In genomic region chr4:22482250-22483127, GRCh38 we compare ENCODE assay signal across 19 cellular contexts. TPM values are rescaled to one million over a fixed set of nuclear protein-coding genes. Genes with fewer than 3 reads are reported as not detected.
DNase-seq lines count a peak whose midpoint lies in the region; ATAC-seq and TF ChIP-seq lines count a peak whose summit lies in the region.
"Had no signal": no experiment of that assay in that cellular context is flagged by ENCODE, and none has a peak within 500 bp of the region (broad histone marks: within the 10 kb centered on the region; RNA-seq: fewer than 3 reads in every experiment).

No MANE protein-coding gene starts in this region.

- no peaks in the 10 kb centered on the region for H3K27me3 Mint-ChIP-seq in WTC11 (ENCODE audit: low read depth)
- H3K27me3 Mint-ChIP-seq: activated CD4-positive, alpha-beta T cell treated with anti-CD3 and anti-CD28 coated beads, Interleukin-2, amount 10 ng/mL, durations not matched to agents 7 days and 5 days; activated naive CD4-positive, alpha-beta T cell treated with anti-CD3 and anti-CD28 coated beads, Interleukin-2, amount 10 ng/mL, durations not matched to agents 7 days and 5 days had no signal

- CTCF ChIA-PET in WTC11 (lab: Charles Lee), result no interaction called here

- no peak for ATAC-seq in left cardiac atrium
- peak; percentile 80 for ATAC-seq in WTC11
- peak; percentile 29 for ATAC-seq in left lobe of liver
- ATAC-seq in upper lobe of right lung, result peak; percentile 14
- no peak for ATAC-seq in left lung

- intact Hi-C loops in left cardiac atrium (cut with DNase I), result no loop called here
- intact Hi-C loops in upper lobe of right lung (cut with DNase I), result no loop called here
- intact Hi-C loops in left lung (cut with DNase I), result no loop called here

- peaks cover 11% of the 10 kb centered on the region for H3K36me3 Mint-ChIP-seq in WTC11
- H3K36me3 Mint-ChIP-seq: activated naive CD4-positive, alpha-beta T cell treated with anti-CD3 and anti-CD28 coated beads, Interleukin-2, amount 10 ng/mL, durations not matched to agents 7 days and 5 days had no signal

- peaks cover 69% of the 10 kb centered on the region for H3K4me1 Mint-ChIP-seq in WTC11
- H3K4me1 Mint-ChIP-seq: neural progenitor cell had no signal

- H3K27me3 ChIP-seq in cardiac muscle cell (no peaks in the 10 kb centered on the region), upper lobe of right lung (no peaks in the 10 kb centered on the region), left lung (no peaks in the 10 kb centered on the region)
- H3K27me3 ChIP-seq: neural progenitor cell, SJSA1, stomach had no signal

- peaks cover 26% of the 10 kb centered on the region for H3K4me1 ChIP-seq in cardiac muscle cell (ENCODE audit: low read depth)
- H3K4me1 ChIP-seq in upper lobe of right lung, result peaks cover 9% of the 10 kb centered on the region
- H3K4me1 ChIP-seq in left lung, result peaks cover 0 to 17% of the 10 kb centered on the region in 2 donors
- H3K4me1 ChIP-seq: SJSA1 had no signal

- H3K27ac Mint-ChIP-seq in WTC11, result 0 out of 2 replicates have a peak overlapping the region, but pooled peaks have one; percentile 39
- H3K27ac Mint-ChIP-seq: activated CD4-positive, alpha-beta T cell treated with anti-CD3 and anti-CD28 coated beads, Interleukin-2, amount 10 ng/mL, durations not matched to agents 7 days and 5 days; activated naive CD4-positive, alpha-beta T cell treated with anti-CD3 and anti-CD28 coated beads, Interleukin-2, amount 10 ng/mL, durations not matched to agents 7 days and 5 days; neural progenitor cell had no signal

- H3K9me3 ChIP-seq in cardiac muscle cell (ENCODE audit: low read depth) (no peaks in the 10 kb centered on the region), upper lobe of right lung (no peaks in the 10 kb centered on the region), left lung (no peaks in the 10 kb centered on the region)
- H3K9me3 ChIP-seq: SJSA1, stomach had no signal

- H3K36me3 ChIP-seq in cardiac muscle cell (no peaks in the 10 kb centered on the region), upper lobe of right lung (no peaks in the 10 kb centered on the region), left lung (no peaks in the 10 kb centered on the region)
- H3K36me3 ChIP-seq: neural progenitor cell, SJSA1, stomach had no signal

- POLR2A ChIA-PET in WTC11 (lab: Charles Lee), result interaction anchor here (0.6 kb wide), 1 partner anchor 121 kb away, joined by 6 read pairs; no protein-coding TSS in a partner anchor

- TF ChIP-seq CTCF in cardiac muscle cell (IDR thresholded peaks at IDR 0.05; ENCODE audit: low read depth, low read length) (no peak), WTC11 (IDR thresholded peaks at IDR 0.05) (no peak), upper lobe of right lung (IDR thresholded peaks at IDR 0.05) (no peak), left lung (IDR thresholded peaks at IDR 0.05) (no peak)

- no peak overlapping the region for H3K4me3 Mint-ChIP-seq in WTC11
- H3K4me3 Mint-ChIP-seq: activated CD4-positive, alpha-beta T cell treated with anti-CD3 and anti-CD28 coated beads, Interleukin-2, amount 10 ng/mL, durations not matched to agents 7 days and 5 days; activated naive CD4-positive, alpha-beta T cell treated with anti-CD3 and anti-CD28 coated beads, Interleukin-2, amount 10 ng/mL, durations not matched to agents 7 days and 5 days; neural progenitor cell had no signal

- DNase-seq in cardiac muscle cell (ENCODE audit: low read depth in 1 of 2, low spot score in 1 of 2) (peak in 1 of 2 donors; percentile 58), left cardiac atrium (no peak), WTC11 (ENCODE audit: low spot score) (no peak), left lobe of liver (ENCODE audit: low spot score) (no peak), upper lobe of right lung (no peak), left lung (no peak), OCI-M2 (lab: John Stamatoyannopoulos, UW; ENCODE audit: unreplicated experiment) (no peak), H4 (ENCODE audit: low spot score) (no peak)
- DNase-seq: activated CD4-positive, alpha-beta T cell treated with anti-CD3 and anti-CD28 coated beads, Interleukin-2, amount 10 ng/mL, durations not matched to agents 7 days and 5 days; activated naive CD4-positive, alpha-beta T cell treated with anti-CD3 and anti-CD28 coated beads, Interleukin-2, amount 10 ng/mL, durations not matched to agents 7 days and 5 days; activated T-cell treated with anti-CD3 and anti-CD28 coated beads, Interleukin-2, amount 50 U/mL, for 1 hour; cortex of kidney; NCI-H2081; NCI-H524; retina; stomach; T-helper 9 cell had no signal

- H3K9me3 Mint-ChIP-seq in WTC11, result peaks cover 10% of the 10 kb centered on the region
- H3K9me3 Mint-ChIP-seq: activated CD4-positive, alpha-beta T cell treated with anti-CD3 and anti-CD28 coated beads, Interleukin-2, amount 10 ng/mL, durations not matched to agents 7 days and 5 days; activated naive CD4-positive, alpha-beta T cell treated with anti-CD3 and anti-CD28 coated beads, Interleukin-2, amount 10 ng/mL, durations not matched to agents 7 days and 5 days had no signal

- H3K27ac ChIP-seq in cardiac muscle cell (peak overlapping the region; percentile 57), upper lobe of right lung (no peak overlapping the region), left lung (no peak overlapping the region)
- H3K27ac ChIP-seq: neural progenitor cell, SJSA1, stomach had no signal

- H3K4me3 ChIP-seq in cardiac muscle cell (no peak overlapping the region), upper lobe of right lung (no peak overlapping the region), left lung (no peak overlapping the region)
- H3K4me3 ChIP-seq: neural progenitor cell, SJSA1, stomach had no signal

TF ChIP-seq in WTC11, 78 proteins besides CTCF, POLR2A, EP300 and RAD21:
- no peak for TF ChIP-seq TEAD1 (CRISPR knock-in tag; IDR thresholded peaks at IDR 0.05)
- no peak for TF ChIP-seq ZNF232 (CRISPR knock-in tag; IDR thresholded peaks at IDR 0.05)
- peak; percentile 92 for TF ChIP-seq ZNF121 (CRISPR knock-in tag; IDR thresholded peaks at IDR 0.05)
- no peak for TF ChIP-seq ZMAT4 (CRISPR knock-in tag; IDR thresholded peaks at IDR 0.05)
- no peak for TF ChIP-seq EMX1 (CRISPR knock-in tag; IDR thresholded peaks at IDR 0.05)
- TF ChIP-seq JUN (CRISPR knock-in tag; IDR thresholded peaks at IDR 0.05), result no peak

RNA-seq across cellular contexts. Expression of gene ADGRA3, which starts 33.4 kb away (rescaled TPM):
- 32.2 and 41.1 TPM in 2 replicates for total RNA-seq in cardiac muscle cell
- 29.3 and 35.4 TPM in 2 replicates for polyA plus RNA-seq in cardiac muscle cell
- 10 to 100 TPM; 19.3 to 28.0 TPM for total RNA-seq in left cardiac atrium
- total RNA-seq in WTC11 (2021), result 40.5 to 48.3 TPM (median 47.9 TPM) in 3 replicates
- total RNA-seq in left lobe of liver, result 73.5 TPM
- 18.5 TPM for total RNA-seq in upper lobe of right lung
- total RNA-seq in left lung, result 10 to 100 TPM; 17.6 to 20.6 TPM
- total RNA-seq in H4 (2014; rRNA removed; shearing (Covaris generic)), result 27.3 and 31.2 TPM in 2 replicates

Comparison
In these comparisons a context has a peak if more than half of its experiments do, and no peak if none do; other contexts are left out.
1. ATAC-seq: peak in WTC11 (single experiment), left lobe of liver (single experiment) and upper lobe of right lung (single experiment); none in left cardiac atrium (0 of 2) and left lung (single experiment).